30 cellular contexts compared by ENCODE assay signal in genomic region chr20:20856956-20857355, GRCh38.
"Had no signal": no experiment of that assay in that cellular context is flagged by ENCODE, and none has a peak within 500 bp of the region (broad histone marks: within the 10 kb centered on the region; RNA-seq: fewer than 3 reads in every experiment).

No MANE protein-coding gene starts in this region.

- H3K27me3 ChIP-seq: ascending aorta, colonic mucosa had no signal

- H3K79me2 ChIP-seq: hepatocyte had no signal

- H3K4me2 ChIP-seq: hepatocyte had no signal

- ATAC-seq: activated CD4-positive, alpha-beta T cell treated with anti-CD3 and anti-CD28 coated beads for 36 hours; activated naive CD4-positive, alpha-beta T cell treated with anti-CD3 and anti-CD28 coated beads, Interleukin-2, amount 50 U/mL, for 72 hours; activated T-cell treated with anti-CD3 and anti-CD28 coated beads, Interleukin-2, amount 50 U/mL, for 72 hours; esophagus mucosa; heart left ventricle; T-helper 17 cell had no signal

- DNase-seq: activated CD4-positive, alpha-beta memory T cell treated with anti-CD3 and anti-CD28 coated beads for 36 hours; activated CD4-positive, alpha-beta T cell treated with anti-CD3 and anti-CD28 coated beads for 36 hours; activated CD4-positive, alpha-beta T cell treated with anti-CD3 and anti-CD28 coated beads, Interleukin-2, amount 10 ng/mL, durations not matched to agents 24 days and 14 days; activated CD4-positive, CD25-positive, alpha-beta regulatory T cell; activated CD4-positive, CD25-positive, alpha-beta regulatory T cell treated with anti-CD3 and anti-CD28 coated beads, Interleukin-2, amount 50 U/mL, for 72 hours; activated CD8-positive, alpha-beta memory T cell treated with anti-CD3 and anti-CD28 coated beads, Interleukin-2, amount 50 U/mL, for 48 hours; activated gamma-delta T cell; activated naive CD4-positive, alpha-beta T cell; activated naive CD4-positive, alpha-beta T cell treated with anti-CD3 and anti-CD28 coated beads, Interleukin-2, amount 10 ng/mL, durations not matched to agents 7 days and 5 days; activated naive CD8-positive, alpha-beta T cell treated with anti-CD3 and anti-CD28 coated beads, Interleukin-2, amount 10 ng/mL, durations not matched to agents 7 days and 5 days; activated T-cell treated with anti-CD3 and anti-CD28 coated beads for 4 hours; activated T-cell treated with anti-CD3 and anti-CD28 coated beads, Interleukin-2, amount 50 U/mL, for 24 hours; activated T-cell treated with anti-CD3 and anti-CD28 coated beads, Interleukin-2, amount 50 U/mL, for 72 hours; central memory CD4-positive, alpha-beta T cell; cerebellar nuclear complex; colonic mucosa; dorsolateral prefrontal cortex; effector memory CD4-positive, alpha-beta T cell; endodermal cell; foreskin fibroblast; glutamatergic neuron; heart left ventricle; T-helper 17 cell; T1000 had no signal

- H3K27ac ChIP-seq: ascending aorta, breast epithelium, cardiac muscle cell, colonic mucosa, dorsolateral prefrontal cortex, heart left ventricle, hepatocyte had no signal

- H3K4me3 ChIP-seq: ascending aorta, breast epithelium, cardiac muscle cell, colonic mucosa, dorsolateral prefrontal cortex, heart left ventricle, hepatocyte had no signal

- H2AFZ ChIP-seq: hepatocyte had no signal

- H3K4me1 ChIP-seq: ascending aorta, breast epithelium, colonic mucosa, heart left ventricle had no signal

- H3K9me3 ChIP-seq: ascending aorta, breast epithelium, colonic mucosa, heart left ventricle had no signal

- H3K36me3 ChIP-seq: ascending aorta, breast epithelium, cardiac muscle cell, colonic mucosa, heart left ventricle had no signal
